Comparison of ENCODE assay signal across 21 cellular contexts in genomic region chr7:22231141-22231540, GRCh38.
DNase-seq lines count a peak whose midpoint lies in the region; ATAC-seq and TF ChIP-seq lines count a peak whose summit lies in the region.
"Had no signal": no experiment of that assay in that cellular context is flagged by ENCODE, and none has a peak within 500 bp of the region (broad histone marks: within the 10 kb centered on the region; RNA-seq: fewer than 3 reads in every experiment).

No MANE protein-coding gene starts in this region.

- no peaks in the 10 kb centered on the region for H3K36me3 ChIP-seq in parathyroid adenoma (ENCODE audit: control insufficient read depth, insufficient read depth, low read length)

- no peaks in the 10 kb centered on the region for H3K36me3 Mint-ChIP-seq in activated CD8-positive, alpha-beta T cell treated with anti-CD3 and anti-CD28 coated beads for 36 hours (ENCODE audit: low read depth)
- H3K36me3 Mint-ChIP-seq: CD4-positive, CD25-positive, alpha-beta regulatory T cell; CD8-positive, alpha-beta T cell had no signal

- no peak overlapping the region for H2AFZ ChIP-seq in parathyroid adenoma
- H2AFZ ChIP-seq: GM23248 had no signal

- peaks cover 66% of the 10 kb centered on the region for H3K4me1 ChIP-seq in parathyroid adenoma
- H3K4me1 ChIP-seq: BLaER1, Caco-2 had no signal

- H3K4me3 ChIP-seq in dorsolateral prefrontal cortex (no peak overlapping the region), parathyroid adenoma (ENCODE audit: low read depth, low read length) (no peak overlapping the region)
- H3K4me3 ChIP-seq: BLaER1, GM12878, GM23248 had no signal

- peaks cover 32% of the 10 kb centered on the region for H3K79me2 ChIP-seq in parathyroid adenoma

- no peaks in the 10 kb centered on the region for H3K4me1 Mint-ChIP-seq in activated CD8-positive, alpha-beta T cell treated with anti-CD3 and anti-CD28 coated beads for 36 hours (ENCODE audit: low read depth)
- H3K4me1 Mint-ChIP-seq: B cell; CD4-positive, CD25-positive, alpha-beta regulatory T cell had no signal

- CTCF ChIA-PET in activated CD8-positive, alpha-beta T cell treated with anti-CD3 and anti-CD28 coated beads for 36 hours (lab: Charles Lee), result no interaction called here

- H3K4me3 Mint-ChIP-seq in activated CD8-positive, alpha-beta T cell treated with anti-CD3 and anti-CD28 coated beads for 36 hours, result no peak overlapping the region
- H3K4me3 Mint-ChIP-seq: B cell; CD4-positive, CD25-positive, alpha-beta regulatory T cell; CD8-positive, alpha-beta T cell had no signal

- POLR2A ChIA-PET in activated CD8-positive, alpha-beta T cell treated with anti-CD3 and anti-CD28 coated beads for 36 hours (lab: Charles Lee), result no interaction called here

- H3K27ac ChIP-seq in dorsolateral prefrontal cortex (peak overlapping the region in 49 of 59 donors; percentile 1 to 74 (median 33)), parathyroid adenoma (peak overlapping the region; percentile 53)
- H3K27ac ChIP-seq: 22Rv1, BLaER1, C4-2B, GM23248 had no signal

- H3K9me3 Mint-ChIP-seq in activated CD8-positive, alpha-beta T cell treated with anti-CD3 and anti-CD28 coated beads for 36 hours, result no peaks in the 10 kb centered on the region
- H3K9me3 Mint-ChIP-seq: CD4-positive, CD25-positive, alpha-beta regulatory T cell; CD8-positive, alpha-beta T cell had no signal

- H3K27ac Mint-ChIP-seq in activated CD8-positive, alpha-beta T cell treated with anti-CD3 and anti-CD28 coated beads for 36 hours, result no peak overlapping the region
- H3K27ac Mint-ChIP-seq: B cell; CD8-positive, alpha-beta T cell had no signal

- DNase-seq in NCI-H82 (lab: John Stamatoyannopoulos, UW) (peak; percentile 41), NCI-H82 treated with DMSO at 0.1 percent for 48 hours (lab: John Stamatoyannopoulos, UW; ENCODE audit: unreplicated experiment) (no peak), dorsolateral prefrontal cortex (no peak), NCI-H146 (lab: John Stamatoyannopoulos, UW) (no peak)
- no peak for DNase-seq in activated CD8-positive, alpha-beta T cell treated with anti-CD3 and anti-CD28 coated beads for 36 hours
- DNase-seq: Caco-2; CD4-positive, CD25-positive, alpha-beta regulatory T cell; CD8-positive, alpha-beta T cell; DMS 273 treated with DMSO at 0.1 percent for 48 hours; DMS79; EL; GDM1; GM23248; H7; HCEC 1CT had no signal

- no peak overlapping the region for H3K9ac ChIP-seq in parathyroid adenoma
- H3K9ac ChIP-seq: BLaER1, GM23248 had no signal

- no peak for ATAC-seq in activated CD8-positive, alpha-beta T cell treated with anti-CD3 and anti-CD28 coated beads for 36 hours
- ATAC-seq: CD8-positive, alpha-beta T cell; GM12878 had no signal

- intact Hi-C loops in dorsolateral prefrontal cortex (cut with DNase I), result no loop called here
- intact Hi-C loops in activated CD8-positive, alpha-beta T cell treated with anti-CD3 and anti-CD28 coated beads for 36 hours (cut with micrococcal nuclease), result no loop called here

- no peak overlapping the region for H3K4me2 ChIP-seq in parathyroid adenoma (ENCODE audit: low read length)
- H3K4me2 ChIP-seq: BLaER1 had no signal

- no peaks in the 10 kb centered on the region for H3K9me3 ChIP-seq in parathyroid adenoma (ENCODE audit: control insufficient read depth, low read length)
- H3K9me3 ChIP-seq: BLaER1, Caco-2 had no signal

- TF ChIP-seq CTCF in dorsolateral prefrontal cortex (IDR thresholded peaks at IDR 0.05 in 54 of 56, conservative IDR thresholded peaks at IDR 0.05 in 2 of 56; ENCODE audit: low read depth in 1 of 56, partially characterized antibody in 56 of 56) (no peak), parathyroid adenoma (IDR thresholded peaks at IDR 0.05) (no peak)
- TF ChIP-seq CTCF in activated CD8-positive, alpha-beta T cell treated with anti-CD3 and anti-CD28 coated beads for 36 hours (IDR thresholded peaks at IDR 0.05), result no peak

- peaks cover 5% of the 10 kb centered on the region for H3K27me3 Mint-ChIP-seq in activated CD8-positive, alpha-beta T cell treated with anti-CD3 and anti-CD28 coated beads for 36 hours
- H3K27me3 Mint-ChIP-seq: B cell; CD4-positive, CD25-positive, alpha-beta regulatory T cell had no signal

- H3K27me3 ChIP-seq in dorsolateral prefrontal cortex (no peaks in the 10 kb centered on the region), parathyroid adenoma (ENCODE audit: control insufficient read depth, insufficient read depth, low read length) (no peaks in the 10 kb centered on the region)
- H3K27me3 ChIP-seq: BLaER1 had no signal
